ENCODE assay signal across 1 cellular context in the genomic region with DNA sequence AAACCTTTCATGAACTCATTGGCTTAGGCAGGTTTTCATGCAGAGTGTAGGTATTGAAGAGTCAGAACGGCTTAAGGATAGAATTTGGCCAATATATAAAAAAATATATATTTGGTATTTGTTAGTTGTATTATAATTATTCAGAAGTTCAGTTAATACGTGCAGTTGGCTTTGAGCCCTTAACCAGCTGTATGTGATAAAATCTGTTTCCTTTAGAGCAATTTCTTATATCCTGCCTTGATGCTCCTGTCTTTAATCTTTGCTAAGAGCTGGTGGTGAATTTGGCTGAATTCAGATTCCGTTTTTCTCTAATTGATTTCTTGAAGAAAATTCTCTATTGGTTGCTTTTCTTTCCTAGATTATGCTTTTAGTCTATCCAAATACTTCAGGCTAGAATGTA.
TF ChIP-seq lines count a peak whose summit lies in the region.

No MANE protein-coding gene starts in this region.

TF ChIP-seq in SK-N-SH, 30 proteins besides CTCF, POLR2A, EP300 and RAD21 (continued from another document):
- no peak for TF ChIP-seq TEAD4 (IDR thresholded peaks at IDR 0.05; ENCODE audit: borderline replicate concordance, insufficient read depth)
- no peak for TF ChIP-seq GATA2 (CRISPR knock-in tag; IDR thresholded peaks at IDR 0.05)
- TF ChIP-seq REST (IDR thresholded peaks at IDR 0.05; ENCODE audit: low read depth, low read length): no peak
- TF ChIP-seq RCOR1 (IDR thresholded peaks at IDR 0.05; ENCODE audit: low read length): no peak
- peak; percentile 46; the same call in 1 of the 2 replicates for TF ChIP-seq NFIC (IDR thresholded peaks at IDR 0.05; ENCODE audit: borderline replicate concordance)
- TF ChIP-seq RFX5 (IDR thresholded peaks at IDR 0.05; ENCODE audit: low read length): no peak
